Comparison of ENCODE assay signal across 8 cellular contexts in the genomic region with DNA sequence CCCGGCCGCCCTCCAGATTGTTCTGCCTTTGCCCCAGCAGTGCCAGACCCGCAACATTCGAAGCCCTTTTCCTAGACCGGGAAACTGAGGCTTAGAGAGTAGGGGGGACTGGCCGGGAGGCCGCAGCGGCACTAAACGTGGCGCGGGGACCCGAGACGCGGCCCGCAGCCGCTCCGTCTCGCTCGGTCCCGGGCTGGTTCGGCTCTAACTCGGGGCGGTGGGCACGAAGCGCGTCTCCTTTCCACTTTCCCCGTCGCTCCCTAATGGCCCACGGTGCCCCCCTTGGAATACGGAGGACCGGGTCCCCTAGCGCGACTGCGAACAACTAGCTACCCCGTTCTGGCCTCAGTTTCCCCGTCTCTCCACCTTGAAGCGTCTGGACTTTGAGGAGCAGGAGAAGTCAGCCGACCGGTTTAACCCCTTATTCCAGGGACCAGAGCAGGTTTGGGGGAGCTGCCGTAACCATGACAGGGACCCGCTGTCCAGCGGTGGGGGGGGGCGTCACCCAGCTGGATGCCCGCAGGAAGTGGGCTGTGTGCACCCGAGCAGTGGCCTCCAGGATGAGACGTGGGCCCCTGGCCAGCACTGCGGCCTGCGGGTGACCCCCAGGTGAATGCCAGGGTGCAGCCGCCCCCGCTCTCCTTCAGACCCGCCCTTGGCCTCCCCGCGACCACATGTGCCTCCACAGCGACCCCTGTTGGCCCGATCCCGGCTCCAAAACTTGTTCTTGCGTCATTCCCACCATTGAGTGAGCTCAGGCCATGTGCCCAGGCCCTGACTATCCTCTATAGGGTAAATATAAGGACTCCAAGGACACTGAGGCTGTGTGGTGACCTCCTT. TPM values are rescaled to one million over a fixed set of nuclear protein-coding genes. Genes with fewer than 3 reads are reported as not detected.
DNase-seq lines count a peak whose midpoint lies in the region; ATAC-seq and TF ChIP-seq lines count a peak whose summit lies in the region.

No MANE protein-coding gene starts in this region.

- BruUV-seq in Panc1 (replicated peaks; lab: Mats Ljungman, UMichigan), result no TSS peak

- peak; percentile 66 for ATAC-seq in Panc1
- no peak for ATAC-seq in GM21528 (IDR thresholded peaks at IDR 0.05; ENCODE audit: low FRiP score, unreplicated experiment)

- peak overlapping the region; percentile 67 for H3K4me3 Mint-ChIP-seq in activated T-helper 1 cell treated with anti-CD3 and anti-CD28 coated beads, Interleukin-12 subunit alpha, Interleukin-12 subunit beta, Interleukin-2, Interleukin-4 antibody, amounts not matched to agents 30 ng/mL and 10 ng/mL and 1 ng/mL, durations not matched to agents 14 hours and 24 hours and 36 hours

- H3K27me3 ChIP-seq in Panc1 (ENCODE audit: control insufficient read depth, insufficient read depth, low read length) (no peaks in the 10 kb centered on the region), esophagus squamous epithelium (peaks cover 0 to 12% (median 0%) of the 10 kb centered on the region in 4 donors), muscle layer of duodenum (ENCODE audit: low read depth, low read length) (no peaks in the 10 kb centered on the region)

- WGBS in esophagus squamous epithelium, 2 donors, result 0% methylated on average over 5 to 11 of the region's 57 CpGs

- TF ChIP-seq POLR2A in esophagus squamous epithelium (IDR thresholded peaks at IDR 0.05), result peak in 1 of 4 donors; percentile 67

- CTCF ChIA-PET in AG04449 (lab: Yijun Ruan, JAX) (interaction anchor here (0.7 to 22.2 kb wide), 22 partner anchors 7 to 255 kb away, joined by 3 to 728 read pairs (median 4); a partner anchor contains a TSS), Panc1 (lab: Charles Lee) (interaction anchor here (0.5 to 1.6 kb wide), 6 partner anchors 12 to 318 kb away, joined by 3 to 14 read pairs (median 3); no protein-coding TSS in a partner anchor)

- in situ Hi-C loops in Panc1 (cut with HindIII; ENCODE audit: low pct_unique_long_range_greater_than_20kb, low sequenced_read_pairs), result no loop called here

- H3K9me3 Mint-ChIP-seq in activated T-helper 1 cell treated with anti-CD3 and anti-CD28 coated beads, Interleukin-12 subunit alpha, Interleukin-12 subunit beta, Interleukin-2, Interleukin-4 antibody, amounts not matched to agents 30 ng/mL and 10 ng/mL and 1 ng/mL, durations not matched to agents 14 hours and 24 hours and 36 hours, result no peaks in the 10 kb centered on the region

- H3K4me3 ChIP-seq in AG04449 (ENCODE audit: low read depth, low read length), result peak overlapping the region; percentile 82
- H3K4me3 ChIP-seq in Panc1 (ENCODE audit: low read depth in 2 of 2, low read length in 2 of 2), result peak overlapping the region; percentile 68 to 77
- H3K4me3 ChIP-seq in esophagus squamous epithelium, result peak overlapping the region; percentile 78 to 92 (median 91)
- H3K4me3 ChIP-seq in muscle layer of duodenum (ENCODE audit: low read depth in 1 of 2, low read length in 2 of 2), result peak overlapping the region; percentile 72 to 74

- peaks cover 2% of the 10 kb centered on the region for H3K36me3 Mint-ChIP-seq in activated T-helper 1 cell treated with anti-CD3 and anti-CD28 coated beads, Interleukin-12 subunit alpha, Interleukin-12 subunit beta, Interleukin-2, Interleukin-4 antibody, amounts not matched to agents 30 ng/mL and 10 ng/mL and 1 ng/mL, durations not matched to agents 14 hours and 24 hours and 36 hours (ENCODE audit: low read depth)

- no peak for DNase-seq in AG04449 (ENCODE audit: low read depth, low spot score)
- DNase-seq in H4 (ENCODE audit: low spot score), result peak; percentile 72
- DNase-seq in Panc1 (ENCODE audit: low read depth, low spot score), result no peak
- peak; percentile 58 for DNase-seq in activated T-helper 1 cell treated with anti-CD3 and anti-CD28 coated beads, Interleukin-12 subunit alpha, Interleukin-12 subunit beta, Interleukin-2, Interleukin-4 antibody, amounts not matched to agents 30 ng/mL and 10 ng/mL and 1 ng/mL, durations not matched to agents 14 hours and 24 hours and 36 hours (ENCODE audit: low spot score)
- DNase-seq in esophagus squamous epithelium (lab: John Stamatoyannopoulos, UW), result peak; percentile 35
- peak; percentile 95 for DNase-seq in stimulated activated CD8-positive, alpha-beta memory T cell treated with anti-CD3 and anti-CD28 coated beads, Interleukin-4, amount 100 ng/mL, for 48 hours

- peak overlapping the region; percentile 84 for H3K27ac ChIP-seq in Panc1 (ENCODE audit: low read length)
- H3K27ac ChIP-seq in esophagus squamous epithelium, result peak overlapping the region; percentile 98 to 99 (median 99)
- peak overlapping the region; percentile 94 for H3K27ac ChIP-seq in muscle layer of duodenum (ENCODE audit: low read length)

- H3K36me3 ChIP-seq in Panc1 (ENCODE audit: control insufficient read depth, insufficient read depth, low read length) (no peaks in the 10 kb centered on the region; the same call in 1 of the 2 replicates), esophagus squamous epithelium (peaks cover 5 to 10% (median 7%) of the 10 kb centered on the region in 3 donors), muscle layer of duodenum (ENCODE audit: control insufficient read depth in 1 of 2, insufficient read depth in 2 of 2, low read length in 2 of 2) (peaks cover 0 to 23% of the 10 kb centered on the region in 2 donors)

- no peaks in the 10 kb centered on the region for H3K9me3 ChIP-seq in Panc1 (ENCODE audit: control insufficient read depth, insufficient read depth, low read depth, low read length)
- H3K9me3 ChIP-seq in esophagus squamous epithelium, result no peaks in the 10 kb centered on the region
- no peaks in the 10 kb centered on the region for H3K9me3 ChIP-seq in muscle layer of duodenum (ENCODE audit: control insufficient read depth in 1 of 2, low read length in 2 of 2)

- POLR2A ChIA-PET in AG04449 (lab: Yijun Ruan, JAX), result interaction anchor here (0.6 to 2.7 kb wide), 6 partner anchors 9 to 114 kb away, joined by 3 to 12 read pairs (median 4); a partner anchor contains a TSS
- POLR2A ChIA-PET in Panc1 (lab: Charles Lee), result interaction anchor here (0.8 to 1.0 kb wide), 2 partner anchors 15 kb away, joined by 3 read pairs; no protein-coding TSS in a partner anchor

- peak overlapping the region; percentile 19 for H3K27ac Mint-ChIP-seq in activated T-helper 1 cell treated with anti-CD3 and anti-CD28 coated beads, Interleukin-12 subunit alpha, Interleukin-12 subunit beta, Interleukin-2, Interleukin-4 antibody, amounts not matched to agents 30 ng/mL and 10 ng/mL and 1 ng/mL, durations not matched to agents 14 hours and 24 hours and 36 hours

- intact Hi-C loops in Panc1 (cut with micrococcal nuclease; ENCODE audit: unreplicated experiment), result no loop called here
- intact Hi-C loops in activated T-helper 1 cell treated with anti-CD3 and anti-CD28 coated beads, Interleukin-12 subunit alpha, Interleukin-12 subunit beta, Interleukin-2, Interleukin-4 antibody, amounts not matched to agents 30 ng/mL and 10 ng/mL and 1 ng/mL, durations not matched to agents 14 hours and 24 hours and 36 hours (cut with micrococcal nuclease), result loop anchor here (1.0 kb wide), 1 partner anchor 23 kb away; no protein-coding TSS in a partner anchor
- intact Hi-C loops in esophagus squamous epithelium (cut with DNase I), result loop anchor here (5.0 kb wide), 1 partner anchor 46 kb away; a partner anchor contains a TSS

- H3K27me3 Mint-ChIP-seq in activated T-helper 1 cell treated with anti-CD3 and anti-CD28 coated beads, Interleukin-12 subunit alpha, Interleukin-12 subunit beta, Interleukin-2, Interleukin-4 antibody, amounts not matched to agents 30 ng/mL and 10 ng/mL and 1 ng/mL, durations not matched to agents 14 hours and 24 hours and 36 hours (ENCODE audit: insufficient read depth), result peaks cover 44% of the 10 kb centered on the region

- TF ChIP-seq CTCF in AG04449 (IDR thresholded peaks at IDR 0.05; ENCODE audit: insufficient read depth, low read length, missing control alignments) (peak; percentile 90), Panc1 (IDR thresholded peaks at IDR 0.05) (peak; percentile 86; the same call in 1 of the 2 replicates), esophagus squamous epithelium (IDR thresholded peaks at IDR 0.05) (peak; percentile 51 to 93 (median 82))

- peaks cover 32% of the 10 kb centered on the region for H3K4me1 ChIP-seq in Panc1 (ENCODE audit: control insufficient read depth, insufficient read depth, low read length)
- peaks cover 65 to 82% (median 70%) of the 10 kb centered on the region in 3 donors for H3K4me1 ChIP-seq in esophagus squamous epithelium
- peaks cover 24 to 50% of the 10 kb centered on the region in 2 donors for H3K4me1 ChIP-seq in muscle layer of duodenum (ENCODE audit: control insufficient read depth in 1 of 2, insufficient read depth in 2 of 2, low read length in 2 of 2)

- peaks cover 40% of the 10 kb centered on the region for H3K4me1 Mint-ChIP-seq in activated T-helper 1 cell treated with anti-CD3 and anti-CD28 coated beads, Interleukin-12 subunit alpha, Interleukin-12 subunit beta, Interleukin-2, Interleukin-4 antibody, amounts not matched to agents 30 ng/mL and 10 ng/mL and 1 ng/mL, durations not matched to agents 14 hours and 24 hours and 36 hours (ENCODE audit: low read depth)

RNA-seq across cellular contexts. Expression of a gene that starts 1.1 kb away (rescaled TPM):
- total RNA-seq in H4 (2014; rRNA removed; shearing (Covaris generic)), result 7.6 and 9.5 TPM in 2 replicates
- 62.5 TPM for total RNA-seq in Panc1 (2021; ENCODE audit: unreplicated experiment)
- polyA plus RNA-seq in Panc1 (2012; ENCODE audit: insufficient read length), result 91.2 TPM
- 1.1 and 1.5 TPM in 2 replicates for total RNA-seq in activated T-helper 1 cell treated with anti-CD3 and anti-CD28 coated beads, Interleukin-12 subunit alpha, Interleukin-12 subunit beta, Interleukin-2, Interleukin-4 antibody, amounts not matched to agents 30 ng/mL and 10 ng/mL and 1 ng/mL, durations not matched to agents 14 hours and 24 hours and 36 hours
- total RNA-seq in esophagus squamous epithelium, result 10 to 100 TPM; 40.6 to 89.4 (median 53.8) TPM

RNA-seq across cellular contexts. Expression of a gene that starts 18.5 kb away (rescaled TPM):
- total RNA-seq in H4 (2014; rRNA removed; shearing (Covaris generic)), result not detected in 2 replicates
- total RNA-seq in Panc1 (2021; ENCODE audit: unreplicated experiment) (not detected), esophagus squamous epithelium (not detected)
- not detected for polyA plus RNA-seq in Panc1 (2012; ENCODE audit: insufficient read length)
- total RNA-seq in activated T-helper 1 cell treated with anti-CD3 and anti-CD28 coated beads, Interleukin-12 subunit alpha, Interleukin-12 subunit beta, Interleukin-2, Interleukin-4 antibody, amounts not matched to agents 30 ng/mL and 10 ng/mL and 1 ng/mL, durations not matched to agents 14 hours and 24 hours and 36 hours, result not detected in 2 replicates

RNA-seq across cellular contexts. Expression of a gene that starts 42.2 kb away (rescaled TPM):
- 2.8 and 3.9 TPM in 2 replicates for total RNA-seq in H4 (2014; rRNA removed; shearing (Covaris generic))
- total RNA-seq in Panc1 (2021; ENCODE audit: unreplicated experiment) (43.1 TPM), esophagus squamous epithelium (10 to 100 TPM; 11.6 to 24.1 (median 20.9) TPM)
- polyA plus RNA-seq in Panc1 (2012; ENCODE audit: insufficient read length), result 49.6 TPM
- total RNA-seq in activated T-helper 1 cell treated with anti-CD3 and anti-CD28 coated beads, Interleukin-12 subunit alpha, Interleukin-12 subunit beta, Interleukin-2, Interleukin-4 antibody, amounts not matched to agents 30 ng/mL and 10 ng/mL and 1 ng/mL, durations not matched to agents 14 hours and 24 hours and 36 hours, result not detected in 2 replicates

RNA-seq across cellular contexts. Expression of a gene that starts 47.2 kb away (rescaled TPM):
- 8.2 and 31.3 TPM in 2 replicates for total RNA-seq in H4 (2014; rRNA removed; shearing (Covaris generic))
- 45.4 TPM for total RNA-seq in Panc1 (2021; ENCODE audit: unreplicated experiment)
- 42.9 TPM for polyA plus RNA-seq in Panc1 (2012; ENCODE audit: insufficient read length)
- total RNA-seq in activated T-helper 1 cell treated with anti-CD3 and anti-CD28 coated beads, Interleukin-12 subunit alpha, Interleukin-12 subunit beta, Interleukin-2, Interleukin-4 antibody, amounts not matched to agents 30 ng/mL and 10 ng/mL and 1 ng/mL, durations not matched to agents 14 hours and 24 hours and 36 hours, result 70.8 and 78.9 TPM in 2 replicates
- total RNA-seq in esophagus squamous epithelium, result 10 to 100 TPM; 32.2 to 54.3 (median 39.5) TPM

Comparison
In these comparisons a context has a peak if more than half of its experiments do, and no peak if none do; other contexts are left out.
1. DNase-seq: peak in H4 (single experiment), activated T-helper 1 cell treated with anti-CD3 and anti-CD28 coated beads, Interleukin-12 subunit alpha, Interleukin-12 subunit beta, Interleukin-2, Interleukin-4 antibody, amounts not matched to agents 30 ng/mL and 10 ng/mL and 1 ng/mL, durations not matched to agents 14 hours and 24 hours and 36 hours (single experiment), esophagus squamous epithelium (single experiment) and stimulated activated CD8-positive, alpha-beta memory T cell treated with anti-CD3 and anti-CD28 coated beads, Interleukin-4, amount 100 ng/mL, for 48 hours (single experiment); none in AG04449 (single experiment) and Panc1 (single experiment).
2. Peak in every context shown above with its lines, with median percentiles within 50 percentile points of each other: H3K4me3 ChIP-seq, CTCF ChIP-seq and H3K27ac ChIP-seq.